8 cellular contexts compared by ENCODE assay signal in the genomic region with DNA sequence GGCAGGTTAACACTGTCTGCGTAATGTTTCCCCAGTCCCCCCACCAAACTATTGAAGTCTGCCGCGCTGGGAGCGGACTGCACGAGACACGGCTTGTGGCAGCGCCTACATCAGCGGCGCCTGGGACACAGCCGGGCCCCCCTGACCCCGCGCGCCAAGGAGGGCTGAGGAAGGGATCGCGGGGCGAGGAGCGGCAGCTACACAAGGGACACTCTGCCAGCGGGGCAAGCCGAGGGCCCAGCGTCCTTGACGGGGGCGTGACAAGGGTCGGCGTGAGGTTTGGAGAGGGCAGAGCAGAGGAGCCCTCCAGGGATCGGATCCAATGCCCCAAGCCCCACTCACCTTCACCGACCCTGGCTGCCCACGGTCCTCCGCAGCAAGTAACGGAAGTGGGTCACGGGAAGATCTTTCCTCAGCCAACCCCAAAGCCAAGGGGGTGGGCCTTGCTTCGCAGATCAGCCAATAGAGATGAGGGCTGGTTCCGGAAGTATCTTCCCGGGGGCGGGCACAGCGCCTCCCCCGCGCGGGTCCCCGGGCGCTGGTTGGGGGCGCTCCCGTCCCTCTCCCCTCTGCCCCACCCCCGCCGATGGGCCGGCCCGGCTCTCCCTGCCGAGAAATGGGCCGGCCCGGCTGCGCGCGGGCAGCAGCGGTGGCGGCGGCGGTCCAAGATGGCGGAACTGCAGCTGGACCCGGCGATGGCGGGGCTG.
DNase-seq lines count a peak whose midpoint lies in the region; ATAC-seq lines count a peak whose summit lies in the region.

Gene ATP5PD (minus strand): TSS at position 387 of the 707 bp plus-strand sequence. CDS start 4,319 bp downstream, outside the sequence.
A gene with protein sequence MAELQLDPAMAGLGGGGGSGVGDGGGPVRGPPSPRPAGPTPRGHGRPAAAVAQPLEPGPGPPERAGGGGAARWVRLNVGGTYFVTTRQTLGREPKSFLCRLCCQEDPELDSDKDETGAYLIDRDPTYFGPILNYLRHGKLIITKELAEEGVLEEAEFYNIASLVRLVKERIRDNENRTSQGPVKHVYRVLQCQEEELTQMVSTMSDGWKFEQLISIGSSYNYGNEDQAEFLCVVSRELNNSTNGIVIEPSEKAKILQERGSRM (plus strand): TSS at position 643 of the 707 bp plus-strand sequence. CDS start 26 bp downstream, at position 669.

- peak within 1 kb of the TSS; percentile 95 for H3K27ac ChIP-seq in cingulate gyrus (ENCODE audit: low read depth, low read length)

- ATAC-seq in HG03442 (IDR thresholded peaks at IDR 0.05; ENCODE audit: unreplicated experiment) = peak; percentile 92

- peak; percentile 98 for DNase-seq in Ammon's horn (ENCODE audit: low spot score)
- DNase-seq in GM19238 (ENCODE audit: insufficient read length, low spot score) = peak; percentile 98
- peak; percentile 99 to 100 for DNase-seq in NCI-H524 (lab: John Stamatoyannopoulos, UW)
- peak; percentile 92 to 94 for DNase-seq in activated CD4-positive, alpha-beta T cell treated with anti-CD3 and anti-CD28 coated beads for 4 hours
- DNase-seq in kidney tubule cell (ENCODE audit: low spot score) = peak; percentile 97
- peak; percentile 78 to 96 (median 88) for DNase-seq in stimulated activated CD4-positive, alpha-beta T cell treated with anti-CD3 and anti-CD28 coated beads, Interleukin-1b, Interleukin-23, amount 100 ng/mL, for 24 hours (ENCODE audit: low read depth in 4 of 4, low spot score in 1 of 4)

Comparison
In these comparisons a context has a peak if more than half of its experiments do, and no peak if none do; other contexts are left out.
1. Peak in every context shown above with its lines: DNase-seq, ATAC-seq and H3K27ac ChIP-seq.